ENCODE assay signal across 8 cellular contexts in genomic region chr2:46298272-46298521, GRCh38. TPM values are rescaled to one million over a fixed set of nuclear protein-coding genes. Genes with fewer than 3 reads are reported as not detected.
A peak's percentile ranks its signal among the peaks of the same experiment; 100 is the strongest.
DNase-seq lines count a peak whose midpoint lies in the region; ATAC-seq and TF ChIP-seq lines count a peak whose summit lies in the region.

No MANE protein-coding gene starts in this region.

- peak overlapping the region; percentile 74 for H3K4me3 ChIP-seq in BLaER1
- H3K4me3 ChIP-seq in esophagus (ENCODE audit: low read depth in 1 of 2, low read length in 2 of 2), result peak overlapping the region; percentile 73 to 78
- peak overlapping the region in 1 of 2 donors; percentile 84 for H3K4me3 ChIP-seq in neuronal stem cell (ENCODE audit: low read length in 2 of 2)

- H3K4me1 ChIP-seq in BLaER1 (peaks cover 46% of the 10 kb centered on the region), esophagus (ENCODE audit: control insufficient read depth in 2 of 2, insufficient read depth in 2 of 2, low read length in 1 of 2) (no peaks in the 10 kb centered on the region), neuronal stem cell (ENCODE audit: control insufficient read depth in 2 of 2, insufficient read depth in 1 of 2, low read depth in 1 of 2, low read length in 2 of 2) (peaks cover 8 to 13% of the 10 kb centered on the region in 2 donors)

- H3K4me2 ChIP-seq in BLaER1, result peak overlapping the region; percentile 99
- H3K4me2 ChIP-seq in neuronal stem cell (ENCODE audit: insufficient read depth, low read length, poor library complexity, severe bottlenecking), result peak overlapping the region; percentile 99

- no peak overlapping the region for H4K91ac ChIP-seq in neuronal stem cell (ENCODE audit: low read depth, low read length, poor library complexity)

- peak overlapping the region; percentile 31 for H2BK15ac ChIP-seq in neuronal stem cell (ENCODE audit: low read length)

- peak overlapping the region; percentile 93 for H2AFZ ChIP-seq in neuronal stem cell (ENCODE audit: low read length)

- H3K27me3 ChIP-seq in BLaER1 (peaks cover 77% of the 10 kb centered on the region), esophagus (ENCODE audit: control insufficient read depth in 1 of 2, insufficient read depth in 2 of 2, low read length in 2 of 2) (no peaks in the 10 kb centered on the region), neuronal stem cell (ENCODE audit: control insufficient read depth in 3 of 3, insufficient read depth in 3 of 3, low read depth in 1 of 3, low read length in 3 of 3) (peaks cover 21 to 90% (median 55%) of the 10 kb centered on the region in 3 experiments)

- H3K23ac ChIP-seq in neuronal stem cell (ENCODE audit: low read depth, low read length, poor library complexity), result peak overlapping the region; percentile 81

- H3K27ac ChIP-seq in BLaER1 (no peak overlapping the region), esophagus (ENCODE audit: low read depth in 2 of 2, low read length in 1 of 2) (peak overlapping the region; percentile 96), neuronal stem cell (replicated peaks; ENCODE audit: low read length) (no peak overlapping the region)

- H4K8ac ChIP-seq in neuronal stem cell (ENCODE audit: low read depth, low read length), result no peak overlapping the region

- peaks cover 52% of the 10 kb centered on the region for H4K20me1 ChIP-seq in BLaER1

- H3K79me1 ChIP-seq in neuronal stem cell (ENCODE audit: low read depth, low read length), result no peaks in the 10 kb centered on the region

- H3K9me3 ChIP-seq in BLaER1 (no peaks in the 10 kb centered on the region), esophagus (ENCODE audit: control insufficient read depth in 2 of 2, insufficient read depth in 1 of 2, low read depth in 1 of 2, low read length in 1 of 2) (no peaks in the 10 kb centered on the region), neuronal stem cell (replicated peaks in 1 of 2; ENCODE audit: control insufficient read depth in 2 of 2, insufficient read depth in 1 of 2, low read depth in 1 of 2, low read length in 2 of 2) (no peaks in the 10 kb centered on the region)

- no peak overlapping the region for H3K14ac ChIP-seq in neuronal stem cell (ENCODE audit: low read length)

- no peak overlapping the region for H2AK5ac ChIP-seq in neuronal stem cell (ENCODE audit: low read depth, low read length)

- DNase-seq in neuronal stem cell (ENCODE audit: low spot score), result no peak
- DNase-seq in central memory CD4-positive, alpha-beta T cell, result no peak
- DNase-seq in GF-D8 (lab: John Stamatoyannopoulos, UW), result no peak
- DNase-seq in NCI-H1436 treated with DMSO at 0.1 percent for 48 hours (lab: John Stamatoyannopoulos, UW), result no peak

- ATAC-seq in SK-N-SH treated with all-trans-retinoic acid at 6 μM for 48 hours (no peak), HG03342 (IDR thresholded peaks at IDR 0.05; ENCODE audit: unreplicated experiment) (no peak)

- H3K9ac ChIP-seq in BLaER1 (peak overlapping the region; percentile 57), neuronal stem cell (ENCODE audit: low read depth, low read length, poor library complexity) (peak overlapping the region; percentile 68)

- no peak overlapping the region for H3K4ac ChIP-seq in neuronal stem cell (ENCODE audit: low read length)

- no peak overlapping the region for H2BK120ac ChIP-seq in neuronal stem cell (ENCODE audit: low read depth, low read length)

- H3K18ac ChIP-seq in neuronal stem cell (ENCODE audit: low read length), result peak overlapping the region; percentile 38

- H3K36me3 ChIP-seq in BLaER1 (no peaks in the 10 kb centered on the region), esophagus (ENCODE audit: control insufficient read depth in 2 of 2, insufficient read depth in 2 of 2, low read length in 1 of 2) (no peaks in the 10 kb centered on the region), neuronal stem cell (replicated peaks in 1 of 2; ENCODE audit: control insufficient read depth in 2 of 2, insufficient read depth in 2 of 2, low read length in 2 of 2) (no peaks in the 10 kb centered on the region)

- 0 to 1% methylated on average over 19 of the region's 19 CpGs for WGBS in esophagus, 2 donors
- WGBS in neuronal stem cell (ENCODE audit: extremely low coverage in 2 of 2, insufficient read length in 2 of 2, insufficient replicate concordance in 1 of 2), 2 donors, result no CpG with 5 or more reads among the region's 19 CpGs

- no peak overlapping the region for H2BK12ac ChIP-seq in neuronal stem cell (ENCODE audit: low read length)

- H2BK5ac ChIP-seq in neuronal stem cell (ENCODE audit: low read length), result no peak overlapping the region

TF ChIP-seq in SK-N-SH treated with all-trans-retinoic acid at 6 μM for 48 hours, 23 proteins besides CTCF, POLR2A, EP300 and RAD21:
- TF ChIP-seq ZFP3 (CRISPR knock-in tag; IDR thresholded peaks at IDR 0.05) (peak; percentile 50; the same call in 1 of the 2 replicates), ZNF8 (CRISPR knock-in tag; IDR thresholded peaks at IDR 0.05) (no peak)

RNA-seq across cellular contexts. Expression of gene EPAS1, which starts 1.0 kb away (rescaled TPM):
- 10 to 100 TPM; 24.7 to 47.4 TPM for polyA plus RNA-seq in esophagus
- polyA plus RNA-seq in neuronal stem cell (2013, experiment 1 of 2), result 0.24 TPM
- polyA plus RNA-seq in neuronal stem cell (2013, experiment 2 of 2), result 0.19 TPM

Comparison
In these comparisons a context has a peak if more than half of its experiments do, and no peak if none do; other contexts are left out.
1. H3K27ac ChIP-seq: peak in esophagus (2 of 2); none in BLaER1 (single experiment) and neuronal stem cell (single experiment).